ENCODE assay signal across 1 cellular context in the genomic region with DNA sequence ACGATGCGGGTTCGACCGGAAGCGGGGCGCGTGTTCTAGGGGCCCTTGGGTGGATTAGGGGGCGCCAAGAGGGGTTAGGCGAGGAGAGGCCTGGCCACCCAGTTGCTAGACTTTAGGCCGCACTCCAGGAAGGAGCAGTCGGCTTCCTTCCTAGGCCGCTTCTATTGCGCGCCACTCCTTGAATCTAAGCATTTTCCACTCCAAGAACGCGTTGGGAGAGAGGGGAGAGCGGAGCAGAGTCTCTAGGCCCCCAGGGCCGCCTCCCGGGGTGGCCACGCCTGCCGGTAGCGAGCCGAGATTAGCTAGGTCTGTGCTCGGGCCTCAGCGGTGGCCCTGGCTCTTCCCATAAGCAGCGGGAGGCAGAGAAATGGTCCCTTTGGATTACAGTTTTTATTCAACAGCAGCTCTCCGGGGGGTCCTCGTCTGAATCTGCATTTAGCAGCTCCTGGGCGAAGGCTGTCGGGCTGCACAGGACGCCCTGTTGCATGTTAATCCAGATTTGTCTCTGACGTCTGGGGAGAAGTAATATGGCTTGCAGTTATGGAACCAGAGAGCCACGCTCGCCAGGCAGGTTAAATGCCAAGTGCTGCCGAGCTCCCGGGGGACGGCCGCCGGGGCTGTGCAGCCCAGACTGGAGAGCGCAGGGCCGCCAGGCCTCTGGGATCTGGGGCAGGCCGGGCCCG.
TF ChIP-seq lines count a peak whose summit lies in the region.

No MANE protein-coding gene starts in this region.

TF ChIP-seq in SK-N-SH treated with all-trans-retinoic acid at 6 μM for 48 hours, 23 proteins besides CTCF, POLR2A, EP300 and RAD21 (continued from another document):
- TF ChIP-seq, protein P1, sequence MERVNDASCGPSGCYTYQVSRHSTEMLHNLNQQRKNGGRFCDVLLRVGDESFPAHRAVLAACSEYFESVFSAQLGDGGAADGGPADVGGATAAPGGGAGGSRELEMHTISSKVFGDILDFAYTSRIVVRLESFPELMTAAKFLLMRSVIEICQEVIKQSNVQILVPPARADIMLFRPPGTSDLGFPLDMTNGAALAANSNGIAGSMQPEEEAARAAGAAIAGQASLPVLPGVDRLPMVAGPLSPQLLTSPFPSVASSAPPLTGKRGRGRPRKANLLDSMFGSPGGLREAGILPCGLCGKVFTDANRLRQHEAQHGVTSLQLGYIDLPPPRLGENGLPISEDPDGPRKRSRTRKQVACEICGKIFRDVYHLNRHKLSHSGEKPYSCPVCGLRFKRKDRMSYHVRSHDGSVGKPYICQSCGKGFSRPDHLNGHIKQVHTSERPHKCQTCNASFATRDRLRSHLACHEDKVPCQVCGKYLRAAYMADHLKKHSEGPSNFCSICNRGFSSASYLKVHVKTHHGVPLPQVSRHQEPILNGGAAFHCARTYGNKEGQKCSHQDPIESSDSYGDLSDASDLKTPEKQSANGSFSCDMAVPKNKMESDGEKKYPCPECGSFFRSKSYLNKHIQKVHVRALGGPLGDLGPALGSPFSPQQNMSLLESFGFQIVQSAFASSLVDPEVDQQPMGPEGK (CRISPR knock-in tag; IDR thresholded peaks at IDR 0.05; ENCODE audit: borderline replicate concordance): no peak
